ENCODE assay signal across 8 cellular contexts in genomic region chr4:2241003-2241402, GRCh38. TPM values are rescaled to one million over a fixed set of nuclear protein-coding genes. Genes with fewer than 3 reads are reported as not detected.
DNase-seq lines count a peak whose midpoint lies in the region; FAIRE-seq and TF ChIP-seq lines count a peak whose summit lies in the region.

No MANE protein-coding gene starts in this region.

- no peaks in the 10 kb centered on the region for H3K27me3 ChIP-seq in SU-DHL-6 (ENCODE audit: low read length)
- no peaks in the 10 kb centered on the region for H3K27me3 ChIP-seq in skeletal muscle satellite cell (ENCODE audit: control insufficient read depth, insufficient read depth, low read length)

- no peaks in the 10 kb centered on the region for H3K9me3 ChIP-seq in SU-DHL-6 (ENCODE audit: insufficient read depth, low read length)
- no peaks in the 10 kb centered on the region for H3K9me3 ChIP-seq in skeletal muscle satellite cell (replicated peaks; ENCODE audit: low read length)

- H3K4me1 ChIP-seq in skeletal muscle satellite cell (ENCODE audit: control insufficient read depth, insufficient read depth, low read length) = peaks cover 38% of the 10 kb centered on the region

- H3K4me3 ChIP-seq in SU-DHL-6 (ENCODE audit: insufficient read depth, low read length, poor library complexity, severe bottlenecking) (peak overlapping the region; percentile 73), fibroblast of villous mesenchyme (ENCODE audit: low read depth, low read length) (peak overlapping the region; percentile 96), skeletal muscle satellite cell (ENCODE audit: low read length) (peak overlapping the region; percentile 97)

- H3K4me2 ChIP-seq in SU-DHL-6 (ENCODE audit: low read depth, low read length, poor library complexity, severe bottlenecking) (peak overlapping the region; percentile 81), skeletal muscle satellite cell (ENCODE audit: low read length) (peak overlapping the region; percentile 89)

- DNase-seq in GM19239 (ENCODE audit: insufficient read length, low spot score) (no peak), fibroblast of villous mesenchyme (ENCODE audit: low read depth) (no peak), C1 segment of cervical spinal cord (lab: John Stamatoyannopoulos, UW) (no peak), pons (ENCODE audit: low spot score) (no peak), DMS153 treated with DMSO at 0.1 percent for 48 hours (lab: John Stamatoyannopoulos, UW; ENCODE audit: unreplicated experiment) (no peak), HTR-8/SVneo (ENCODE audit: insufficient read length, low spot score) (no peak)

- no peaks in the 10 kb centered on the region for H3F3A ChIP-seq in SU-DHL-6 (ENCODE audit: insufficient read depth)

- peaks cover 47% of the 10 kb centered on the region for H3K79me2 ChIP-seq in SU-DHL-6 (ENCODE audit: insufficient read depth, low read length)

- H3K9ac ChIP-seq in SU-DHL-6 (ENCODE audit: low read length) (peak overlapping the region; percentile 81), skeletal muscle satellite cell (ENCODE audit: low read depth, low read length) (peak overlapping the region; percentile 92)

- FAIRE-seq in GM19239 (lab: Jason Lieb, UNC) (peak; percentile 67), HTR-8/SVneo (lab: Jason Lieb, UNC) (no peak)

- peak overlapping the region; percentile 61 for H3K27ac ChIP-seq in SU-DHL-6 (ENCODE audit: low read depth, low read length)

- peaks cover 18% of the 10 kb centered on the region; the same call in 1 of the 2 replicates for H4K20me1 ChIP-seq in SU-DHL-6 (ENCODE audit: low read depth, low read length)

- H3K36me3 ChIP-seq in SU-DHL-6 (ENCODE audit: low read length) = peaks cover 13% of the 10 kb centered on the region
- H3K36me3 ChIP-seq in skeletal muscle satellite cell (ENCODE audit: insufficient read depth, low read length) = peaks cover 17% of the 10 kb centered on the region

- H3K9me2 ChIP-seq in SU-DHL-6 (replicated peaks; ENCODE audit: insufficient read depth, low read length) = no peaks in the 10 kb centered on the region

- no peak overlapping the region for H2AFZ ChIP-seq in SU-DHL-6 (ENCODE audit: low read depth, low read length, severe bottlenecking)

- TF ChIP-seq CTCF in SU-DHL-6 (IDR thresholded peaks at IDR 0.05; ENCODE audit: insufficient read depth, low read length, poor library complexity, severe bottlenecking) = no peak
- no peak for TF ChIP-seq CTCF in fibroblast of villous mesenchyme (IDR thresholded peaks at IDR 0.05; ENCODE audit: insufficient read depth, low read depth, low read length)

RNA-seq across cellular contexts. Expression of gene HAUS3, which starts 0.9 kb away (rescaled TPM):
- total RNA-seq in fibroblast of villous mesenchyme = 8.7 and 9.1 TPM in 2 replicates
- 10.9 and 14.0 TPM in 2 replicates for total RNA-seq in skeletal muscle satellite cell (2012; rRNA removed)

RNA-seq across cellular contexts. Expression of gene POLN, which starts 0.9 kb away (rescaled TPM):
- total RNA-seq in fibroblast of villous mesenchyme = 1.6 and 4.7 TPM in 2 replicates
- 2.0 and 2.8 TPM in 2 replicates for total RNA-seq in skeletal muscle satellite cell (2012; rRNA removed)

RNA-seq across cellular contexts. Expression of gene MXD4, which starts 20.9 kb away (rescaled TPM):
- 43.5 and 44.9 TPM in 2 replicates for total RNA-seq in fibroblast of villous mesenchyme
- 38.9 and 43.9 TPM in 2 replicates for total RNA-seq in skeletal muscle satellite cell (2012; rRNA removed)
